ENCODE assay signal across 8 cellular contexts in the genomic region with DNA sequence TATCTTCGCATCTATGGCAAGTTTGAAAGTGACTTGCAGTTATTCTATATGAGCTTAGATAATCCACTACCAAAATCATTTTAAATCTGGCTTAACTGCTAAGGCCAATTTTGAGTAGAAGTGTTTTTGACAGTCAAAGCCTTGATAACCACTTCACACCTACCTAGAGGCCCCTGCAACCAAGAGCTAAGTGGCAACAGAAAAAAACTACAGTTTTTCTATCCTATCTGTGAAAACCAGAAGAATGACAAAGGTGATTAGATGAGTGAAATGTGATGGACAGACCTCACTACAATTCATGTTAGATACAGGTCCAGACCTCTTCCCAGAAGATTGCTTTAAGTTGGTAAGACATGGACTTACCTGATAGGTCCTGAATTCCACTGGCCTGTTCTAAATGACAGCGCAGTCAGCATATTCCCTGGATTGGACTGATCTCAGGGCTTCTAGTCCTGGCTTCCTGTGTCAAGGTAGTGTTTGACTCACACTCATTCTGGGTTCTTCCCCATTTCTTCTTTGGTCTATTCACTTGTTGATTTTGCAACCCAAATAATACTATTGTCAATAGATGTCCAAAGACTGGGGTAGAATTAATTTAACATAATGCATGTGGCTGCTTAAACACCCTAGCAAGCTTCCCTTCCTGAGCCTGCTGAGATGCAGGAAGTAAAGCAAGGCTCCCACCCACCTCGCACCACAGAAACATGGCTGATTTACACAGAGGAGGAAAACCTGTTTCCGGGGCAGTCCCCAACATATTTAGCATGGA.
DNase-seq lines count a peak whose midpoint lies in the region; ATAC-seq and TF ChIP-seq lines count a peak whose summit lies in the region.

No MANE protein-coding gene starts in this region.

- intact Hi-C loops in A673 (cut with micrococcal nuclease; ENCODE audit: unreplicated experiment) (loop anchor here (1.0 kb wide), 1 partner anchor 42 kb away; no protein-coding TSS in a partner anchor), vagina (cut with DNase I) (no loop called here)

- H3K36me3 ChIP-seq in A673 (ENCODE audit: insufficient read depth, low read length, poor library complexity, severe bottlenecking) (no peaks in the 10 kb centered on the region), vagina (no peaks in the 10 kb centered on the region), GM23248 (ENCODE audit: low read depth) (no peaks in the 10 kb centered on the region)

- POLR2A ChIA-PET in A673 (lab: Charles Lee; ENCODE audit: low non-redundant PET) = interaction anchor here (0.6 to 0.7 kb wide), 2 partner anchors 24 to 50 kb away, joined by 4 to 13 read pairs; no protein-coding TSS in a partner anchor

- peaks cover 8% of the 10 kb centered on the region for H3K9me3 Mint-ChIP-seq in T-helper 2 cell treated with Interferon-gamma antibody and Interleukin-4, amounts not matched to agents 5 μg/mL and 100 μg/mL, for 36 hours

- no peak overlapping the region for H2AFZ ChIP-seq in GM23248

- no peak overlapping the region for H3K9ac ChIP-seq in GM23248

- H3K36me3 Mint-ChIP-seq in T-helper 2 cell treated with Interferon-gamma antibody and Interleukin-4, amounts not matched to agents 5 μg/mL and 100 μg/mL, for 36 hours (ENCODE audit: low read depth) = peaks cover 1% of the 10 kb centered on the region

- CTCF ChIA-PET in A673 (lab: Charles Lee) = interaction anchor here (0.6 kb wide), 1 partner anchor 41 kb away, joined by 4 read pairs; no protein-coding TSS in a partner anchor

- H4K20me1 ChIP-seq in GM23248 (ENCODE audit: insufficient read depth) = no peaks in the 10 kb centered on the region

- peaks cover 19% of the 10 kb centered on the region for H3F3A ChIP-seq in GM23248 (ENCODE audit: insufficient read depth)

- TF ChIP-seq CTCF in A673 (conservative IDR thresholded peaks at IDR 0.05; ENCODE audit: low read depth, low read length) (no peak), vagina (IDR thresholded peaks at IDR 0.05) (no peak)

- no peak for TF ChIP-seq POLR2A in vagina (IDR thresholded peaks at IDR 0.05)

- no peak overlapping the region for H3K27ac Mint-ChIP-seq in T-helper 2 cell treated with Interferon-gamma antibody and Interleukin-4, amounts not matched to agents 5 μg/mL and 100 μg/mL, for 36 hours

- peaks cover 90% of the 10 kb centered on the region for H3K79me2 ChIP-seq in GM23248 (ENCODE audit: insufficient read depth)

- H3K4me3 Mint-ChIP-seq in T-helper 2 cell treated with Interferon-gamma antibody and Interleukin-4, amounts not matched to agents 5 μg/mL and 100 μg/mL, for 36 hours = peak overlapping the region; percentile 46

- H3K27me3 ChIP-seq in A673 (replicated peaks; ENCODE audit: insufficient read depth, low read depth, low read length, poor library complexity) (no peaks in the 10 kb centered on the region), vagina (no peaks in the 10 kb centered on the region), GM23248 (replicated peaks; ENCODE audit: insufficient read depth) (no peaks in the 10 kb centered on the region)

- in situ Hi-C loops in GM23248 (cut with MboI) = no loop called here

- DNase-seq in A673 (ENCODE audit: low spot score) (peak; percentile 98), iPS DF 19.7 (ENCODE audit: low read depth, low spot score) (peak; percentile 77), vagina (ENCODE audit: extremely low spot score in 2 of 2) (no peak), GM23248 (no peak), ureter (ENCODE audit: low spot score) (no peak)
- DNase-seq in T-helper 2 cell treated with Interferon-gamma antibody and Interleukin-4, amounts not matched to agents 5 μg/mL and 100 μg/mL, for 36 hours (ENCODE audit: low spot score) = peak; percentile 42

- 98 to 99% methylated on average over 4 of the region's 4 CpGs for WGBS in GM23248 (ENCODE audit: low coverage in 1 of 2, low lambda C conversion rate in 2 of 2, missing lambda C conversion rate in 2 of 2), 2 experiments

- H3K4me3 ChIP-seq in A673 (ENCODE audit: low read depth, low read length, poor library complexity, severe bottlenecking) (peak overlapping the region; percentile 20), vagina (no peak overlapping the region), GM23248 (no peak overlapping the region)

- H3K9me2 ChIP-seq in GM23248 (ENCODE audit: insufficient read depth) = no peaks in the 10 kb centered on the region

- ATAC-seq in GM21447 (IDR thresholded peaks at IDR 0.05; ENCODE audit: unreplicated experiment) (peak; percentile 51), HG03460 (IDR thresholded peaks at IDR 0.05; ENCODE audit: unreplicated experiment) (no peak)

- no peaks in the 10 kb centered on the region for H3K27me3 Mint-ChIP-seq in T-helper 2 cell treated with Interferon-gamma antibody and Interleukin-4, amounts not matched to agents 5 μg/mL and 100 μg/mL, for 36 hours (ENCODE audit: low read depth)

- no peak overlapping the region for H3K4me2 ChIP-seq in GM23248 (ENCODE audit: unreplicated experiment)

- peaks cover 94% of the 10 kb centered on the region for H3K4me1 ChIP-seq in A673 (ENCODE audit: insufficient read depth, low read length, poor library complexity, severe bottlenecking)
- H3K4me1 ChIP-seq in vagina = peaks cover 63% of the 10 kb centered on the region
- H3K4me1 ChIP-seq in GM23248 (ENCODE audit: insufficient read depth) = peaks cover 45% of the 10 kb centered on the region

- H3K4me1 Mint-ChIP-seq in T-helper 2 cell treated with Interferon-gamma antibody and Interleukin-4, amounts not matched to agents 5 μg/mL and 100 μg/mL, for 36 hours (ENCODE audit: low read depth) = peaks cover 37% of the 10 kb centered on the region

- H3K9me3 ChIP-seq in A673 (ENCODE audit: low read depth, low read length, poor library complexity, severe bottlenecking) (no peaks in the 10 kb centered on the region), vagina (no peaks in the 10 kb centered on the region), GM23248 (ENCODE audit: low read depth) (no peaks in the 10 kb centered on the region)

- H3K27ac ChIP-seq in A673 (ENCODE audit: low read depth, low read length, poor library complexity, severe bottlenecking) (peak overlapping the region; percentile 90), vagina (no peak overlapping the region), GM23248 (no peak overlapping the region)

- TSS peak; percentile 25 for BruUV-seq in A673 (replicated peaks; lab: Mats Ljungman, UMichigan)

Comparison
In these comparisons a context has a peak if more than half of its experiments do, and no peak if none do; other contexts are left out.
1. DNase-seq: peak in A673 (single experiment), T-helper 2 cell treated with Interferon-gamma antibody and Interleukin-4, amounts not matched to agents 5 μg/mL and 100 μg/mL, for 36 hours (single experiment) and iPS DF 19.7 (single experiment); none in vagina (0 of 2), GM23248 (single experiment) and ureter (single experiment).